8 cellular contexts compared by ENCODE assay signal in the genomic region with DNA sequence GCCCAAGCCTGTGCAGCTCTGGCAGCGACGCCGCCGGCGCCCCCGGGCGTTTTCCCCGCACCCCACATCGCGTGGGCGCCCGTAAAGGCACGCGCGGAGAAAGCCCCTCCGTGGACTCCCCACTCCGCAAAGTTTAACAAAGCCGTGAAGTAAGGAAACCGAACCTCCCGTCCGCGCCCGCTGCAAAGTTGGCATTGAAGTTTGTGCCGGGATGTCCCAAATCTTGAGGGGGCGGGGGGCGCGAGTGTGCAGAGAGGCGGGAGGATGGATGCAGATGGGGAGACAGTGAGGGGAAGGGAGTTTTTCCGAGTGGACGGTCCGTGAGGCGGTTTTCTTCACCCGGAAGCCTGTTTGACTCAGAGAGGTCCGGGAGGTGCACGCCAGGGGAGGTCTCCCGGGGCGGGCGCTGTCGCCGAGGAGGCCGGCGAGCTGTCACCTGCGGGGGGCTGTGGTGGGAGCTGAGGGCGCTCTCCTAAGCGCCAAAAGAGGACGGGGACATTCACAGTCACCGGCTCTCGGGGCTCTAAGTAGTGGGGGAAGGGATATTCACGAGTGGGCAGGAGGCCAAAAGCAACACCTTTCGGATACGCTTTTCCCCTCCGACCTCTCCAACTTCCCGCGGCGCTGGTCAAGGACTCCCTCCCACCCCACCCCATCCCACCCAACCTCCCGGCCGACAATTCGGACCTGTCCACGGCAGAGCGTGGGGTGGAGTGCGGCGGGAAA. TPM values are rescaled to one million over a fixed set of nuclear protein-coding genes. Genes with fewer than 3 reads are reported as not detected.
DNase-seq lines count a peak whose midpoint lies in the region; ATAC-seq and TF ChIP-seq lines count a peak whose summit lies in the region.

No MANE protein-coding gene starts in this region.

- CTCF ChIA-PET in activated CD4-positive, alpha-beta T cell treated with anti-CD3 and anti-CD28 coated beads for 36 hours (lab: Charles Lee): interaction anchor here (0.7 to 1.0 kb wide), 2 partner anchors 18 to 372 kb away, joined by 3 read pairs; no protein-coding TSS in a partner anchor

- H3K9me3 Mint-ChIP-seq in activated CD4-positive, alpha-beta T cell treated with anti-CD3 and anti-CD28 coated beads for 36 hours (ENCODE audit: low read depth): no peaks in the 10 kb centered on the region
- H3K9me3 Mint-ChIP-seq in brain: no peaks in the 10 kb centered on the region

- H3K4me3 ChIP-seq in thymus (ENCODE audit: low read length): peak overlapping the region; percentile 32

- H3K27me3 ChIP-seq in thymus (ENCODE audit: control insufficient read depth, insufficient read depth): peaks cover 50% of the 10 kb centered on the region

- H3K27me3 Mint-ChIP-seq in activated CD4-positive, alpha-beta T cell treated with anti-CD3 and anti-CD28 coated beads for 36 hours: peaks cover 47% of the 10 kb centered on the region
- H3K27me3 Mint-ChIP-seq in brain: peaks cover 93% of the 10 kb centered on the region

- H3K4me1 Mint-ChIP-seq in activated CD4-positive, alpha-beta T cell treated with anti-CD3 and anti-CD28 coated beads for 36 hours: peaks cover 12% of the 10 kb centered on the region
- H3K4me1 Mint-ChIP-seq in brain: peaks cover 56% of the 10 kb centered on the region

- ATAC-seq in activated CD4-positive, alpha-beta T cell treated with anti-CD3 and anti-CD28 coated beads for 36 hours: no peak
- no peak for ATAC-seq in HG03354 (IDR thresholded peaks at IDR 0.05; ENCODE audit: poor library complexity, severe bottlenecking, unreplicated experiment)

- H3K27ac ChIP-seq in thymus (ENCODE audit: low read depth): peak overlapping the region; percentile 59

- H3K36me3 Mint-ChIP-seq in activated CD4-positive, alpha-beta T cell treated with anti-CD3 and anti-CD28 coated beads for 36 hours (ENCODE audit: low read depth): no peaks in the 10 kb centered on the region
- peaks cover 6% of the 10 kb centered on the region for H3K36me3 Mint-ChIP-seq in brain

- 3% methylated on average over 62 of the region's 62 CpGs for WGBS in thymus

- H3K4me1 ChIP-seq in thymus (ENCODE audit: control insufficient read depth, insufficient read depth, low read length): no peaks in the 10 kb centered on the region

- H3K27ac Mint-ChIP-seq in activated CD4-positive, alpha-beta T cell treated with anti-CD3 and anti-CD28 coated beads for 36 hours: no peak overlapping the region
- peak overlapping the region; percentile 26 to 98 (median 90) for H3K27ac Mint-ChIP-seq in brain

- TF ChIP-seq CTCF in brain (conservative IDR thresholded peaks at IDR 0.05): no peak

- intact Hi-C loops in activated CD4-positive, alpha-beta T cell treated with anti-CD3 and anti-CD28 coated beads for 36 hours (cut with DNase I, micrococcal nuclease): no loop called here
- intact Hi-C loops in posterior vena cava (cut with DNase I): loop anchor here (2.0 to 10.0 kb wide), 2 partner anchors 88 to 94 kb away; no protein-coding TSS in a partner anchor

- POLR2A ChIA-PET in activated CD4-positive, alpha-beta T cell treated with anti-CD3 and anti-CD28 coated beads for 36 hours (lab: Charles Lee): no interaction called here

- H3K4me3 Mint-ChIP-seq in activated CD4-positive, alpha-beta T cell treated with anti-CD3 and anti-CD28 coated beads for 36 hours: peak overlapping the region; percentile 36
- peak overlapping the region; percentile 88 to 98 (median 94) for H3K4me3 Mint-ChIP-seq in brain

- H3K9me3 ChIP-seq in thymus (ENCODE audit: control insufficient read depth): no peaks in the 10 kb centered on the region

- no peak for DNase-seq in activated CD4-positive, alpha-beta T cell treated with anti-CD3 and anti-CD28 coated beads for 36 hours
- no peak for DNase-seq in activated CD4-positive, alpha-beta T cell treated with anti-CD3 and anti-CD28 coated beads for 4 hours
- DNase-seq in left kidney (ENCODE audit: low read depth, low spot score) (peak; percentile 53), COLO829 (ENCODE audit: low spot score) (no peak), posterior vena cava (ENCODE audit: low spot score) (no peak)

- no peaks in the 10 kb centered on the region for H3K36me3 ChIP-seq in thymus (ENCODE audit: control insufficient read depth, insufficient read depth)

RNA-seq across cellular contexts. Expression of gene WLS, which starts 1.3 kb away (rescaled TPM):
- total RNA-seq in activated CD4-positive, alpha-beta T cell treated with anti-CD3 and anti-CD28 coated beads for 36 hours: not detected
- polyA plus RNA-seq in brain (ENCODE audit: insufficient read depth, low read depth, low replicate concordance) (95.8 TPM), thymus (14.7 TPM)
- total RNA-seq in posterior vena cava: 10 to 100 TPM; 53.3 to 83.6 TPM

Comparison
In these comparisons a context has a peak if more than half of its experiments do, and no peak if none do; other contexts are left out.
1. RNA of gene WLS, which starts 1.3 kb away (total RNA-seq): 53.3 to 83.6 TPM in posterior vena cava; not detected in activated CD4-positive, alpha-beta T cell treated with anti-CD3 and anti-CD28 coated beads for 36 hours; every median in the first group is over 10 times any median in the second.
2. intact Hi-C loops: an anchor here in posterior vena cava (2.0 to 10.0 kb wide); none called in activated CD4-positive, alpha-beta T cell treated with anti-CD3 and anti-CD28 coated beads for 36 hours.